ENCODE assay signal across 8 cellular contexts in genomic region chr3:132723024-132723462, GRCh38. TPM values are rescaled to one million over a fixed set of nuclear protein-coding genes. Genes with fewer than 3 reads are reported as not detected.
DNase-seq lines count a peak whose midpoint lies in the region; ATAC-seq, FAIRE-seq and TF ChIP-seq lines count a peak whose summit lies in the region.

No MANE protein-coding gene starts in this region.

- TSS peak; percentile 95 for BruUV-seq in PC-9 (replicated peaks; lab: Mats Ljungman, UMichigan)

- no peaks in the 10 kb centered on the region for H4K20me1 ChIP-seq in PC-9 (ENCODE audit: insufficient read depth)

- no peak for ATAC-seq in activated T-cell treated with anti-CD3 and anti-CD28 coated beads, Interleukin-2, amount 50 U/mL, for 72 hours (replicated peaks in 1 of 2)

- H3K27me3 ChIP-seq in PC-9 (ENCODE audit: insufficient read depth, low read depth), result no peaks in the 10 kb centered on the region

- no peak for TF ChIP-seq CTCF in PC-9 (conservative IDR thresholded peaks at IDR 0.05)
- TF ChIP-seq CTCF in epithelial cell of proximal tubule (conservative IDR thresholded peaks at IDR 0.05; ENCODE audit: low read depth, low read length), result no peak
- no peak for TF ChIP-seq CTCF in progenitor cell of endocrine pancreas (IDR thresholded peaks at IDR 0.05; ENCODE audit: unreplicated experiment)

- H3K36me3 ChIP-seq in PC-9 (ENCODE audit: low read depth), result no peaks in the 10 kb centered on the region

- H3K4me3 ChIP-seq in PC-9 (peak overlapping the region; percentile 91), epithelial cell of proximal tubule (ENCODE audit: low read depth, low read length) (peak overlapping the region; percentile 83)

- peak overlapping the region; percentile 95 for H2AFZ ChIP-seq in PC-9

- H3K27ac ChIP-seq in PC-9, result no peak overlapping the region

- H3K9me2 ChIP-seq in PC-9 (ENCODE audit: insufficient read depth), result no peaks in the 10 kb centered on the region

- H3K4me1 ChIP-seq in PC-9 (replicated peaks; ENCODE audit: insufficient read depth), result peaks cover 13% of the 10 kb centered on the region

- peaks cover 11% of the 10 kb centered on the region; the same call in 1 of the 2 replicates for H3F3A ChIP-seq in PC-9 (ENCODE audit: insufficient read depth, low read depth)

- intact Hi-C loops in PC-9 (cut with micrococcal nuclease; ENCODE audit: unreplicated experiment), result loop anchor here (2.0 to 10.0 kb wide), 6 partner anchors 850 to 1764 kb away; partner anchors contain the start of genes ANAPC13, CDV3, CEP63 and SRPRB

- peaks cover 40% of the 10 kb centered on the region for H3K4me1 Mint-ChIP-seq in activated T-cell treated with anti-CD3 and anti-CD28 coated beads, Interleukin-2, amount 50 U/mL, for 72 hours (ENCODE audit: low read depth)
- peaks cover 19% of the 10 kb centered on the region for H3K4me1 Mint-ChIP-seq in progenitor cell of endocrine pancreas (ENCODE audit: low read depth)

- peak overlapping the region; percentile 65 for H3K27ac Mint-ChIP-seq in activated T-cell treated with anti-CD3 and anti-CD28 coated beads, Interleukin-2, amount 50 U/mL, for 72 hours
- peak overlapping the region; percentile 94 for H3K27ac Mint-ChIP-seq in progenitor cell of endocrine pancreas

- H3K36me3 Mint-ChIP-seq in activated T-cell treated with anti-CD3 and anti-CD28 coated beads, Interleukin-2, amount 50 U/mL, for 72 hours (ENCODE audit: insufficient read depth in 2 of 2), result peaks cover 3 to 5% of the 10 kb centered on the region in 2 donors
- peaks cover 1% of the 10 kb centered on the region for H3K36me3 Mint-ChIP-seq in progenitor cell of endocrine pancreas (ENCODE audit: insufficient read depth)

- H3K27me3 Mint-ChIP-seq in activated T-cell treated with anti-CD3 and anti-CD28 coated beads, Interleukin-2, amount 50 U/mL, for 72 hours (ENCODE audit: low read depth), result peaks cover 8% of the 10 kb centered on the region
- no peaks in the 10 kb centered on the region for H3K27me3 Mint-ChIP-seq in progenitor cell of endocrine pancreas

- H3K4me2 ChIP-seq in PC-9, result peak overlapping the region; percentile 76

- FAIRE-seq in RCC 7860 (lab: Jason Lieb, UNC) (no peak), GM12892 (lab: Jason Lieb, UNC) (no peak)

- no peak for DNase-seq in activated T-cell treated with anti-CD3 and anti-CD28 coated beads, Interleukin-2, amount 50 U/mL, for 72 hours
- DNase-seq in activated T-cell treated with anti-CD3 and anti-CD28 coated beads, Interleukin-2, amount 50 U/mL, for 48 hours, result no peak
- DNase-seq in PC-9, result no peak
- peak; percentile 22 for DNase-seq in epithelial cell of proximal tubule (ENCODE audit: low read depth)
- DNase-seq in progenitor cell of endocrine pancreas (ENCODE audit: low spot score, unreplicated experiment), result no peak
- no peak for DNase-seq in RCC 7860 (ENCODE audit: low spot score)
- no peak for DNase-seq in activated CD8-positive, alpha-beta memory T cell treated with anti-CD3 and anti-CD28 coated beads, Interleukin-2, amount 50 U/mL, for 48 hours
- DNase-seq in GM12892 (ENCODE audit: insufficient read length), result no peak

- POLR2A ChIA-PET in PC-9 (lab: Charles Lee; ENCODE audit: unreplicated experiment), result interaction anchor here (0.6 kb wide), 1 partner anchor 850 kb away, joined by 3 read pairs; the partner anchor contains the start of gene CDV3

- H3K9me3 Mint-ChIP-seq in activated T-cell treated with anti-CD3 and anti-CD28 coated beads, Interleukin-2, amount 50 U/mL, for 72 hours, result no peaks in the 10 kb centered on the region
- H3K9me3 Mint-ChIP-seq in progenitor cell of endocrine pancreas (ENCODE audit: low read depth), result no peaks in the 10 kb centered on the region

- no peaks in the 10 kb centered on the region for H3K9me3 ChIP-seq in PC-9 (ENCODE audit: insufficient read depth, low read depth)

- CTCF ChIA-PET in PC-9 (lab: Charles Lee), result interaction anchor here (0.6 kb wide), 1 partner anchor 88 kb away, joined by 8 read pairs; no protein-coding TSS in a partner anchor

- H3K79me2 ChIP-seq in PC-9 (ENCODE audit: low read depth), result peaks cover 15% of the 10 kb centered on the region; the same call in 1 of the 2 replicates

- no peak for TF ChIP-seq POLR2A in GM12892 (IDR thresholded peaks at IDR 0.05; ENCODE audit: low read depth, low read length)

- peak overlapping the region; percentile 90 to 95 for H3K4me3 Mint-ChIP-seq in activated T-cell treated with anti-CD3 and anti-CD28 coated beads, Interleukin-2, amount 50 U/mL, for 72 hours
- H3K4me3 Mint-ChIP-seq in progenitor cell of endocrine pancreas (ENCODE audit: low read depth), result peak overlapping the region; percentile 93

RNA-seq across cellular contexts. Expression of gene NPHP3, which starts 0.8 kb away (rescaled TPM):
- 10 to 100 TPM; 23.8 to 24.1 TPM for total RNA-seq in activated T-cell treated with anti-CD3 and anti-CD28 coated beads, Interleukin-2, amount 50 U/mL, for 72 hours
- total RNA-seq in PC-9 (2021), result 23.4 and 26.5 TPM in 2 replicates
- 8.9 and 19.8 TPM in 2 replicates for total RNA-seq in epithelial cell of proximal tubule
- total RNA-seq in progenitor cell of endocrine pancreas, result 22.2 and 24.8 TPM in 2 replicates
- polyA plus RNA-seq in GM12892 (2012; ENCODE audit: missing spikeins), result 9.3 TPM
